Comparison of ENCODE assay signal across 8 cellular contexts in the genomic region with DNA sequence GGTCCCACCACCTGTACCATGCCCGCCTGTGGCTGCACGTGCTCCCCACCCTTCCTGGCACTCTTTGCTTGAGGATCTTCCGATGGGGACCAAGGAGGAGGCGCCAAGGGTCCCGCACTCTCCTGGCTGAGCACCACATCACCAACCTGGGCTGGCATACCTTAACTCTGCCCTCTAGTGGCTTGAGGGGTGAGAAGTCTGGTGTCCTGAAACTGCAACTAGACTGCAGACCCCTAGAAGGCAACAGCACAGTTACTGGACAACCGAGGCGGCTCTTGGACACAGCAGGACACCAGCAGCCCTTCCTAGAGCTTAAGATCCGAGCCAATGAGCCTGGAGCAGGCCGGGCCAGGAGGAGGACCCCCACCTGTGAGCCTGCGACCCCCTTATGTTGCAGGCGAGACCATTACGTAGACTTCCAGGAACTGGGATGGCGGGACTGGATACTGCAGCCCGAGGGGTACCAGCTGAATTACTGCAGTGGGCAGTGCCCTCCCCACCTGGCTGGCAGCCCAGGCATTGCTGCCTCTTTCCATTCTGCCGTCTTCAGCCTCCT. TPM values are rescaled to one million over a fixed set of nuclear protein-coding genes. Genes with fewer than 3 reads are reported as not detected.
A peak's percentile ranks its signal among the peaks of the same experiment; 100 is the strongest.
DNase-seq lines count a peak whose midpoint lies in the region; ATAC-seq lines count a peak whose summit lies in the region.

No MANE protein-coding gene starts in this region.

- in situ Hi-C loops in GM23248 (cut with MboI) = no loop called here

- H3K79me2 ChIP-seq in GM23248 (ENCODE audit: insufficient read depth) = no peaks in the 10 kb centered on the region

- WGBS in GM23248 (ENCODE audit: low coverage in 1 of 2, low lambda C conversion rate in 2 of 2, missing lambda C conversion rate in 2 of 2), 2 experiments = 43 to 46% methylated on average over 15 of the region's 15 CpGs

- peaks cover 8% of the 10 kb centered on the region for H3K27me3 Mint-ChIP-seq in activated T-helper 17 cell treated with anti-CD3 and anti-CD28 coated beads, Interleukin-2, amount 50 U/mL, for 72 hours

- peaks cover 18% of the 10 kb centered on the region for H3K4me1 Mint-ChIP-seq in activated T-helper 17 cell treated with anti-CD3 and anti-CD28 coated beads, Interleukin-2, amount 50 U/mL, for 72 hours
- H3K4me1 Mint-ChIP-seq in stimulated activated effector memory CD8-positive, alpha-beta T cell treated with anti-CD3 and anti-CD28 coated beads, Interleukin-12 subunit alpha, Interleukin-12 subunit beta, amount 100 ng/mL, for 72 hours = peaks cover 53% of the 10 kb centered on the region

- no peak overlapping the region for H3K27ac Mint-ChIP-seq in activated T-helper 17 cell treated with anti-CD3 and anti-CD28 coated beads, Interleukin-2, amount 50 U/mL, for 72 hours
- peak overlapping the region; percentile 79 for H3K27ac Mint-ChIP-seq in stimulated activated effector memory CD8-positive, alpha-beta T cell treated with anti-CD3 and anti-CD28 coated beads, Interleukin-12 subunit alpha, Interleukin-12 subunit beta, amount 100 ng/mL, for 72 hours

- H3K4me3 ChIP-seq in GM23248 (no peak overlapping the region), iPS-11a (ENCODE audit: low read depth, low read length) (peak overlapping the region; percentile 50)

- no peak overlapping the region for H2AFZ ChIP-seq in GM23248

- no peaks in the 10 kb centered on the region for H4K20me1 ChIP-seq in GM23248 (ENCODE audit: insufficient read depth)

- no peaks in the 10 kb centered on the region for H3K9me3 ChIP-seq in GM23248 (ENCODE audit: low read depth)

- peaks cover 36% of the 10 kb centered on the region for H3K4me1 ChIP-seq in GM23248 (ENCODE audit: insufficient read depth)

- no peak overlapping the region for H3K9ac ChIP-seq in GM23248

- H3K27ac ChIP-seq in GM23248 = no peak overlapping the region

- ATAC-seq in activated T-helper 17 cell treated with anti-CD3 and anti-CD28 coated beads, Interleukin-2, amount 50 U/mL, for 72 hours (replicated peaks) = no peak
- ATAC-seq in stimulated activated effector memory CD8-positive, alpha-beta T cell treated with anti-CD3 and anti-CD28 coated beads, Interleukin-12 subunit alpha, Interleukin-12 subunit beta, amount 100 ng/mL, for 72 hours = peak; percentile 47
- ATAC-seq in HG02763 (IDR thresholded peaks at IDR 0.05; ENCODE audit: unreplicated experiment) = no peak

- no peaks in the 10 kb centered on the region for H3K9me3 Mint-ChIP-seq in activated T-helper 17 cell treated with anti-CD3 and anti-CD28 coated beads, Interleukin-2, amount 50 U/mL, for 72 hours
- no peaks in the 10 kb centered on the region for H3K9me3 Mint-ChIP-seq in stimulated activated effector memory CD8-positive, alpha-beta T cell treated with anti-CD3 and anti-CD28 coated beads, Interleukin-12 subunit alpha, Interleukin-12 subunit beta, amount 100 ng/mL, for 72 hours

- H3K36me3 ChIP-seq in GM23248 (ENCODE audit: low read depth) = no peaks in the 10 kb centered on the region

- DNase-seq in Daoy (ENCODE audit: low read depth) (peak; percentile 61), GM23248 (peak; percentile 55), NCI-H526 (lab: John Stamatoyannopoulos, UW) (peak; percentile 43 to 81), AG20443 (ENCODE audit: low spot score) (no peak)
- DNase-seq in stimulated activated effector memory CD8-positive, alpha-beta T cell treated with anti-CD3 and anti-CD28 coated beads, Interleukin-12 subunit alpha, Interleukin-12 subunit beta, amount 100 ng/mL, for 72 hours (ENCODE audit: low spot score in 2 of 2) = peak in 1 of 2 donors; percentile 70

- H3F3A ChIP-seq in GM23248 (ENCODE audit: insufficient read depth) = peaks cover 14% of the 10 kb centered on the region

- H3K9me2 ChIP-seq in GM23248 (ENCODE audit: insufficient read depth) = no peaks in the 10 kb centered on the region

- H3K4me3 Mint-ChIP-seq in activated T-helper 17 cell treated with anti-CD3 and anti-CD28 coated beads, Interleukin-2, amount 50 U/mL, for 72 hours = peak overlapping the region; percentile 37
- peak overlapping the region; percentile 60 for H3K4me3 Mint-ChIP-seq in stimulated activated effector memory CD8-positive, alpha-beta T cell treated with anti-CD3 and anti-CD28 coated beads, Interleukin-12 subunit alpha, Interleukin-12 subunit beta, amount 100 ng/mL, for 72 hours

- no peaks in the 10 kb centered on the region for H3K36me3 Mint-ChIP-seq in activated T-helper 17 cell treated with anti-CD3 and anti-CD28 coated beads, Interleukin-2, amount 50 U/mL, for 72 hours (ENCODE audit: low read depth)
- no peaks in the 10 kb centered on the region for H3K36me3 Mint-ChIP-seq in stimulated activated effector memory CD8-positive, alpha-beta T cell treated with anti-CD3 and anti-CD28 coated beads, Interleukin-12 subunit alpha, Interleukin-12 subunit beta, amount 100 ng/mL, for 72 hours

- no peak overlapping the region for H3K4me2 ChIP-seq in GM23248 (ENCODE audit: unreplicated experiment)

- no peaks in the 10 kb centered on the region for H3K27me3 ChIP-seq in GM23248 (replicated peaks; ENCODE audit: insufficient read depth)

RNA-seq across cellular contexts. Expression of a gene that starts 1.1 kb away (rescaled TPM):
- 0.80 and 1.6 TPM in 2 replicates for total RNA-seq in Daoy (2014; rRNA removed; shearing (Covaris generic))
- total RNA-seq in GM23248 (2014; rRNA removed; shearing (Covaris generic)) = 0.65 and 0.76 TPM in 2 replicates
- polyA plus RNA-seq in GM23248 (2016; fragmentation: Nextera tagmentation; extraction: Ambion mirVana) = 0.23 and 0.24 TPM in 2 replicates
- not detected for total RNA-seq in activated T-helper 17 cell treated with anti-CD3 and anti-CD28 coated beads, Interleukin-2, amount 50 U/mL, for 72 hours

RNA-seq across cellular contexts. Expression of a gene that starts 3.4 kb away (rescaled TPM):
- total RNA-seq in Daoy (2014; rRNA removed; shearing (Covaris generic)) = 0.57 and 2.1 TPM in 2 replicates
- 0.63 and 1.8 TPM in 2 replicates for total RNA-seq in GM23248 (2014; rRNA removed; shearing (Covaris generic))
- polyA plus RNA-seq in GM23248 (2016; fragmentation: Nextera tagmentation; extraction: Ambion mirVana) = 0.89 and 1.0 TPM in 2 replicates
- 1 to 10 TPM in 1 of 2 donors, under 1 TPM in 1; 0.48 to 1.4 TPM for total RNA-seq in activated T-helper 17 cell treated with anti-CD3 and anti-CD28 coated beads, Interleukin-2, amount 50 U/mL, for 72 hours

RNA-seq across cellular contexts. Expression of a gene that starts 21.6 kb away (rescaled TPM):
- not detected in 2 replicates for total RNA-seq in Daoy (2014; rRNA removed; shearing (Covaris generic))
- total RNA-seq in GM23248 (2014; rRNA removed; shearing (Covaris generic)) = not detected in 2 replicates
- polyA plus RNA-seq in GM23248 (2016; fragmentation: Nextera tagmentation; extraction: Ambion mirVana) = 0.09 TPM in 1 of 2 replicates, not detected in the other
- total RNA-seq in activated T-helper 17 cell treated with anti-CD3 and anti-CD28 coated beads, Interleukin-2, amount 50 U/mL, for 72 hours = not detected

RNA-seq across cellular contexts. Expression of a gene that starts 23.4 kb away (rescaled TPM):
- 0.51 TPM in 1 of 2 replicates, not detected in the other for total RNA-seq in Daoy (2014; rRNA removed; shearing (Covaris generic))
- 0.11 TPM in 1 of 2 replicates, not detected in the other for total RNA-seq in GM23248 (2014; rRNA removed; shearing (Covaris generic))
- 0.48 and 0.61 TPM in 2 replicates for polyA plus RNA-seq in GM23248 (2016; fragmentation: Nextera tagmentation; extraction: Ambion mirVana)
- total RNA-seq in activated T-helper 17 cell treated with anti-CD3 and anti-CD28 coated beads, Interleukin-2, amount 50 U/mL, for 72 hours = 100 to 1,000 TPM; 131 to 225 TPM

RNA-seq across cellular contexts. Expression of a gene that starts 25.4 kb away (rescaled TPM):
- 8.9 and 11.3 TPM in 2 replicates for total RNA-seq in Daoy (2014; rRNA removed; shearing (Covaris generic))
- total RNA-seq in GM23248 (2014; rRNA removed; shearing (Covaris generic)) = 16.9 and 27.6 TPM in 2 replicates
- 16.2 and 17.0 TPM in 2 replicates for polyA plus RNA-seq in GM23248 (2016; fragmentation: Nextera tagmentation; extraction: Ambion mirVana)
- 10 to 100 TPM; 36.6 to 54.6 TPM for total RNA-seq in activated T-helper 17 cell treated with anti-CD3 and anti-CD28 coated beads, Interleukin-2, amount 50 U/mL, for 72 hours
